18 cellular contexts compared by ENCODE assay signal in genomic region chr2:58336416-58336815, GRCh38.
"Had no signal": no experiment of that assay in that cellular context is flagged by ENCODE, and none has a peak within 500 bp of the region (broad histone marks: within the 10 kb centered on the region; RNA-seq: fewer than 3 reads in every experiment).

No MANE protein-coding gene starts in this region.

- H3K27ac Mint-ChIP-seq: activated CD4-positive, alpha-beta T cell treated with anti-CD3 and anti-CD28 coated beads, Interleukin-2, amount 10 ng/mL, durations not matched to agents 24 days and 14 days; activated naive CD8-positive, alpha-beta T cell treated with anti-CD3 and anti-CD28 coated beads, Interleukin-2, amount 10 ng/mL, durations not matched to agents 7 days and 5 days; activated T-helper 1 cell treated with anti-CD3 and anti-CD28 coated beads, Interleukin-12 subunit alpha, Interleukin-12 subunit beta, Interleukin-2, Interleukin-4 antibody, amounts not matched to agents 30 ng/mL and 10 ng/mL and 1 ng/mL, durations not matched to agents 14 hours and 24 hours and 36 hours; brain; nephron; stimulated activated naive CD8-positive, alpha-beta T cell treated with anti-CD3 and anti-CD28 coated beads, Interleukin-15, amount 100 ng/mL, for 72 hours had no signal

- ATAC-seq: sciatic nerve; stimulated activated naive CD8-positive, alpha-beta T cell treated with anti-CD3 and anti-CD28 coated beads, Interleukin-15, amount 100 ng/mL, for 72 hours had no signal

- H3K4me1 Mint-ChIP-seq: activated CD4-positive, alpha-beta T cell treated with anti-CD3 and anti-CD28 coated beads, Interleukin-2, amount 10 ng/mL, durations not matched to agents 24 days and 14 days; brain; central memory CD8-positive, alpha-beta T cell; nephron; stimulated activated naive CD8-positive, alpha-beta T cell treated with anti-CD3 and anti-CD28 coated beads, Interleukin-15, amount 100 ng/mL, for 72 hours had no signal

- H3K9me3 ChIP-seq: esophagus squamous epithelium, prostate gland, testis had no signal

- H3K36me3 Mint-ChIP-seq: brain had no signal

- H3K27me3 ChIP-seq: esophagus squamous epithelium, testis had no signal

- H3K4me3 Mint-ChIP-seq: activated CD4-positive, alpha-beta T cell treated with anti-CD3 and anti-CD28 coated beads, Interleukin-2, amount 10 ng/mL, durations not matched to agents 24 days and 14 days; activated naive CD8-positive, alpha-beta T cell treated with anti-CD3 and anti-CD28 coated beads, Interleukin-2, amount 10 ng/mL, durations not matched to agents 7 days and 5 days; activated T-helper 1 cell treated with anti-CD3 and anti-CD28 coated beads, Interleukin-12 subunit alpha, Interleukin-12 subunit beta, Interleukin-2, Interleukin-4 antibody, amounts not matched to agents 30 ng/mL and 10 ng/mL and 1 ng/mL, durations not matched to agents 14 hours and 24 hours and 36 hours; brain; central memory CD8-positive, alpha-beta T cell; nephron; stimulated activated naive CD8-positive, alpha-beta T cell treated with anti-CD3 and anti-CD28 coated beads, Interleukin-15, amount 100 ng/mL, for 72 hours had no signal

- H3K4me1 ChIP-seq: esophagus squamous epithelium, prostate gland, testis had no signal

- H3K36me3 ChIP-seq: esophagus squamous epithelium, prostate gland had no signal

- H3K27ac ChIP-seq: coronary artery, esophagus squamous epithelium, prostate gland, testis had no signal

- DNase-seq: activated CD4-positive, alpha-beta T cell treated with anti-CD3 and anti-CD28 coated beads, Interleukin-2, amount 10 ng/mL, durations not matched to agents 24 days and 14 days; activated CD4-positive, CD25-positive, alpha-beta regulatory T cell; activated naive CD8-positive, alpha-beta T cell treated with anti-CD3 and anti-CD28 coated beads, Interleukin-2, amount 10 ng/mL, durations not matched to agents 7 days and 5 days; effector CD4-positive, alpha-beta T cell; esophagus squamous epithelium; foreskin fibroblast; hypothalamus; stimulated activated CD4-positive, alpha-beta T cell treated with anti-CD3 and anti-CD28 coated beads, Interleukin-1b, Interleukin-23, amount 100 ng/mL, for 48 hours; stimulated activated naive CD8-positive, alpha-beta T cell treated with anti-CD3 and anti-CD28 coated beads, Interleukin-15, amount 100 ng/mL, for 72 hours; T-helper 2 cell; testis had no signal

- H3K9me3 Mint-ChIP-seq: activated CD4-positive, alpha-beta T cell treated with anti-CD3 and anti-CD28 coated beads, Interleukin-2, amount 10 ng/mL, durations not matched to agents 24 days and 14 days; activated T-helper 1 cell treated with anti-CD3 and anti-CD28 coated beads, Interleukin-12 subunit alpha, Interleukin-12 subunit beta, Interleukin-2, Interleukin-4 antibody, amounts not matched to agents 30 ng/mL and 10 ng/mL and 1 ng/mL, durations not matched to agents 14 hours and 24 hours and 36 hours; nephron had no signal

- H3K27me3 Mint-ChIP-seq: brain had no signal

- H3K4me3 ChIP-seq: coronary artery, esophagus squamous epithelium, prostate gland, testis had no signal
